ENCODE assay signal across 8 cellular contexts in genomic region chr5:139638736-139639618, GRCh38. TPM values are rescaled to one million over a fixed set of nuclear protein-coding genes. Genes with fewer than 3 reads are reported as not detected.
DNase-seq lines count a peak whose midpoint lies in the region; ATAC-seq and TF ChIP-seq lines count a peak whose summit lies in the region.

No MANE protein-coding gene starts in this region.

- H3K9me3 ChIP-seq in ascending aorta, result no peaks in the 10 kb centered on the region
- no peaks in the 10 kb centered on the region for H3K9me3 ChIP-seq in mesodermal cell (ENCODE audit: control insufficient read depth, low read length)
- no peaks in the 10 kb centered on the region for H3K9me3 ChIP-seq in upper lobe of right lung

- ATAC-seq in Right ventricle myocardium inferior (no peak), Right ventricle myocardium superior (ENCODE audit: poor library complexity) (no peak), upper lobe of right lung (no peak), GM21515 (IDR thresholded peaks at IDR 0.05; ENCODE audit: unreplicated experiment) (no peak)

- intact Hi-C loops in Right ventricle myocardium inferior (cut with DNase I) (loop anchor here (1.0 to 10.0 kb wide), 2 partner anchors 9 to 206 kb away; partner anchors contain the start of gene CXXC5), Right ventricle myocardium superior (cut with DNase I) (loop anchor here (5.0 kb wide), 1 partner anchor 53 kb away; no protein-coding TSS in a partner anchor), ascending aorta (cut with DNase I) (loop anchor here (1.0 to 5.0 kb wide), 2 partner anchors 9 to 208 kb away; partner anchors contain the start of gene CXXC5), upper lobe of right lung (cut with DNase I) (loop anchor here (10.0 kb wide), 1 partner anchor 56 kb away; no protein-coding TSS in a partner anchor)

- no peaks in the 10 kb centered on the region for H3K36me3 ChIP-seq in ascending aorta
- H3K36me3 ChIP-seq in mesodermal cell (ENCODE audit: control insufficient read depth, insufficient read depth, low read length), result no peaks in the 10 kb centered on the region
- no peaks in the 10 kb centered on the region for H3K36me3 ChIP-seq in upper lobe of right lung

- H3K27me3 ChIP-seq in ascending aorta (no peaks in the 10 kb centered on the region), upper lobe of right lung (no peaks in the 10 kb centered on the region)

- H3K27ac ChIP-seq in ascending aorta (peak overlapping the region; percentile 83 to 91), mesodermal cell (ENCODE audit: low read depth, low read length, severe bottlenecking) (peak overlapping the region; percentile 94), upper lobe of right lung (peak overlapping the region; percentile 81)

- H3K4me1 ChIP-seq in ascending aorta (peaks cover 10 to 31% of the 10 kb centered on the region in 2 donors), mesodermal cell (ENCODE audit: control insufficient read depth, insufficient read depth, low read length, poor library complexity, severe bottlenecking) (peaks cover 46% of the 10 kb centered on the region), upper lobe of right lung (peaks cover 40% of the 10 kb centered on the region)

- H3K4me3 ChIP-seq in ascending aorta (peak overlapping the region in 1 of 2 donors; percentile 70), mesodermal cell (ENCODE audit: extremely low read depth, insufficient read depth, low read length, poor library complexity, severe bottlenecking) (no peak overlapping the region), upper lobe of right lung (no peak overlapping the region)

- TF ChIP-seq CTCF in ascending aorta (IDR thresholded peaks at IDR 0.05) (no peak), upper lobe of right lung (IDR thresholded peaks at IDR 0.05) (no peak)

- 48 to 59% methylated on average over 3 to 10 of the region's 12 CpGs for WGBS in mesodermal cell (ENCODE audit: insufficient coverage in 2 of 2), 2 experiments

- DNase-seq in Right ventricle myocardium inferior (ENCODE audit: missing footprints) (peak; percentile 42), Right ventricle myocardium superior (no peak), ascending aorta (ENCODE audit: low spot score in 2 of 2) (no peak), upper lobe of right lung (no peak), hepatic stellate cell (ENCODE audit: low spot score) (no peak), NCI-H128 (lab: John Stamatoyannopoulos, UW; ENCODE audit: unreplicated experiment) (no peak)

RNA-seq across cellular contexts. Expression of gene CXXC5, which starts 9.2 kb away (rescaled TPM):
- total RNA-seq in Right ventricle myocardium inferior, result 74.1 TPM
- 67.3 TPM for total RNA-seq in Right ventricle myocardium superior
- total RNA-seq in ascending aorta, result 41.9 TPM
- polyA plus RNA-seq in mesodermal cell (2013, experiment 1 of 2), result 118 TPM
- polyA plus RNA-seq in mesodermal cell (2013, experiment 2 of 2), result 93.8 TPM
- total RNA-seq in upper lobe of right lung, result 30.6 TPM
